Comparison of ENCODE assay signal across 1 cellular context in genomic region chr2:171893824-171894611, GRCh38.
A peak's percentile ranks its signal among the peaks of the same experiment; 100 is the strongest.
TF ChIP-seq lines count a peak whose summit lies in the region.

SLC25A12 (minus strand) TSS chr2:171894244; CDS start chr2:171894214, 30 bp downstream.

TF ChIP-seq in K562, 482 proteins besides CTCF, POLR2A, EP300 and RAD21 (continued from another document and continues in another):
- TF ChIP-seq RREB1 (CRISPR knock-in tag; IDR thresholded peaks at IDR 0.05) = no peak
- no peak for TF ChIP-seq IRF9 (tag; IDR thresholded peaks at IDR 0.05)
- TF ChIP-seq, protein P1, sequence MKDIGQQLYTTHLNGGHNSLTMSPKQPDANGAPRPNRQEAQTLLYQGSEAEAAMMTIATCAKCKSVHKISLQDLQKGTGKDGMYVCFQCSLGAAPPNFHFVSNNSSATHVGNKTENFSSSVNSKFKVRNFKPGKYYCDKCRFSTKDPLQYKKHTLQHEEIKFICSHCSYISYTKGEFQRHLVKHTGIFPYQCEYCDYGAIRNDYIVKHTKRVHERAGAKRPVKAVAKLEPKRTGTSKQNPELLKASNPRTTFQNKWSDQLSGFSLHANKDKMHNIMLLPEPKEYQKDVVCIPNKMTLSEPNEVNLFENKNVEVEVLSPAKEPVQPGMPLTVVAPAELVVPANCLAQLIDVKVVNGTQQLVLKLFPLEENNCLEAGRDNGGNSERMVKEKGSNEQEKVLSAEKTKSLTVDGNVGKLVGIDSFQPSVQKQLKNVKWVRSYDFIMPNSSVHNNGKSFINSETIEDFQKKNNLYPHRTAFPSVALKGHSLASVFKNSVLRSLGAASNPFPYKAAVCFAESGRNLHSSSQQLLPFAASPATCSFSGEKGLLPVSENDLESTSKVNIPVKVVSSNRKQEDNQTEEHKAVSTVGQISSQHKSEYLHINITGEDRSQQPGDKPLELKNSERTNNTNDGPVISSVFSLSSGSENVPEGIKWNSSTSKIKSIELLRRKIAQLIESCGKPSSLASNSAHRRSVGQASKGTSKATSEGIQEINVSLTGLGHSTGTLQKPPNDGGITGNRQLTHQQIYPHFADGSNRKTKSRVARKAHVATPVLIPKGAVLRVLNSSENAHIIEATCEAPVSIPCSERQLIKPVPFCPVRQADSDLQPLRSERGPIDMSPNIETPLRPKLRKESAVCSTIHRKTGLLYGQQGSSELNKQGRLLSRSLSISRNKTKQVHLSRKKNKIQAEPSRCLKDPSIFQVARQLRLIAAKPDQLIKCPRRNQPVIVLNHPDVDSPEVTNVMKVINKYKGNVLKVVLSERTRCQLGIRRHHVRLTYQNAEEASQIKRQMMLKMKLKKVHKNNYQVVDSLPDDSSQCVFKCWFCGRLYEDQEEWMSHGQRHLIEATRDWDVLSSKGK (CRISPR knock-in tag; IDR thresholded peaks at IDR 0.05) = no peak
- TF ChIP-seq IRF2 (CRISPR knock-in tag; IDR thresholded peaks at IDR 0.05) = no peak
- peak; percentile 90 for TF ChIP-seq PCBP1 (IDR thresholded peaks at IDR 0.05; ENCODE audit: low read depth, low read length, poor library complexity, severe bottlenecking)
- TF ChIP-seq, protein P2, sequence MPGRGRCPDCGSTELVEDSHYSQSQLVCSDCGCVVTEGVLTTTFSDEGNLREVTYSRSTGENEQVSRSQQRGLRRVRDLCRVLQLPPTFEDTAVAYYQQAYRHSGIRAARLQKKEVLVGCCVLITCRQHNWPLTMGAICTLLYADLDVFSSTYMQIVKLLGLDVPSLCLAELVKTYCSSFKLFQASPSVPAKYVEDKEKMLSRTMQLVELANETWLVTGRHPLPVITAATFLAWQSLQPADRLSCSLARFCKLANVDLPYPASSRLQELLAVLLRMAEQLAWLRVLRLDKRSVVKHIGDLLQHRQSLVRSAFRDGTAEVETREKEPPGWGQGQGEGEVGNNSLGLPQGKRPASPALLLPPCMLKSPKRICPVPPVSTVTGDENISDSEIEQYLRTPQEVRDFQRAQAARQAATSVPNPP (IDR thresholded peaks at IDR 0.05; ENCODE audit: borderline replicate concordance, insufficient read depth, insufficient read length) = no peak
- TF ChIP-seq, protein P3, sequence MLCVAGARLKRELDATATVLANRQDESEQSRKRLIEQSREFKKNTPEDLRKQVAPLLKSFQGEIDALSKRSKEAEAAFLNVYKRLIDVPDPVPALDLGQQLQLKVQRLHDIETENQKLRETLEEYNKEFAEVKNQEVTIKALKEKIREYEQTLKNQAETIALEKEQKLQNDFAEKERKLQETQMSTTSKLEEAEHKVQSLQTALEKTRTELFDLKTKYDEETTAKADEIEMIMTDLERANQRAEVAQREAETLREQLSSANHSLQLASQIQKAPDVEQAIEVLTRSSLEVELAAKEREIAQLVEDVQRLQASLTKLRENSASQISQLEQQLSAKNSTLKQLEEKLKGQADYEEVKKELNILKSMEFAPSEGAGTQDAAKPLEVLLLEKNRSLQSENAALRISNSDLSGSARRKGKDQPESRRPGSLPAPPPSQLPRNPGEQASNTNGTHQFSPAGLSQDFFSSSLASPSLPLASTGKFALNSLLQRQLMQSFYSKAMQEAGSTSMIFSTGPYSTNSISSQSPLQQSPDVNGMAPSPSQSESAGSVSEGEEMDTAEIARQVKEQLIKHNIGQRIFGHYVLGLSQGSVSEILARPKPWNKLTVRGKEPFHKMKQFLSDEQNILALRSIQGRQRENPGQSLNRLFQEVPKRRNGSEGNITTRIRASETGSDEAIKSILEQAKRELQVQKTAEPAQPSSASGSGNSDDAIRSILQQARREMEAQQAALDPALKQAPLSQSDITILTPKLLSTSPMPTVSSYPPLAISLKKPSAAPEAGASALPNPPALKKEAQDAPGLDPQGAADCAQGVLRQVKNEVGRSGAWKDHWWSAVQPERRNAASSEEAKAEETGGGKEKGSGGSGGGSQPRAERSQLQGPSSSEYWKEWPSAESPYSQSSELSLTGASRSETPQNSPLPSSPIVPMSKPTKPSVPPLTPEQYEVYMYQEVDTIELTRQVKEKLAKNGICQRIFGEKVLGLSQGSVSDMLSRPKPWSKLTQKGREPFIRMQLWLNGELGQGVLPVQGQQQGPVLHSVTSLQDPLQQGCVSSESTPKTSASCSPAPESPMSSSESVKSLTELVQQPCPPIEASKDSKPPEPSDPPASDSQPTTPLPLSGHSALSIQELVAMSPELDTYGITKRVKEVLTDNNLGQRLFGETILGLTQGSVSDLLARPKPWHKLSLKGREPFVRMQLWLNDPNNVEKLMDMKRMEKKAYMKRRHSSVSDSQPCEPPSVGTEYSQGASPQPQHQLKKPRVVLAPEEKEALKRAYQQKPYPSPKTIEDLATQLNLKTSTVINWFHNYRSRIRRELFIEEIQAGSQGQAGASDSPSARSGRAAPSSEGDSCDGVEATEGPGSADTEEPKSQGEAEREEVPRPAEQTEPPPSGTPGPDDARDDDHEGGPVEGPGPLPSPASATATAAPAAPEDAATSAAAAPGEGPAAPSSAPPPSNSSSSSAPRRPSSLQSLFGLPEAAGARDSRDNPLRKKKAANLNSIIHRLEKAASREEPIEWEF (CRISPR knock-in tag; IDR thresholded peaks at IDR 0.05) = no peak
- no peak for TF ChIP-seq BDP1 (IDR thresholded peaks at IDR 0.05; ENCODE audit: insufficient read depth, insufficient read length)
- peak; percentile 89; the same call in 1 of the 2 replicates for TF ChIP-seq TARDBP (IDR thresholded peaks at IDR 0.05)
- TF ChIP-seq, protein P4, sequence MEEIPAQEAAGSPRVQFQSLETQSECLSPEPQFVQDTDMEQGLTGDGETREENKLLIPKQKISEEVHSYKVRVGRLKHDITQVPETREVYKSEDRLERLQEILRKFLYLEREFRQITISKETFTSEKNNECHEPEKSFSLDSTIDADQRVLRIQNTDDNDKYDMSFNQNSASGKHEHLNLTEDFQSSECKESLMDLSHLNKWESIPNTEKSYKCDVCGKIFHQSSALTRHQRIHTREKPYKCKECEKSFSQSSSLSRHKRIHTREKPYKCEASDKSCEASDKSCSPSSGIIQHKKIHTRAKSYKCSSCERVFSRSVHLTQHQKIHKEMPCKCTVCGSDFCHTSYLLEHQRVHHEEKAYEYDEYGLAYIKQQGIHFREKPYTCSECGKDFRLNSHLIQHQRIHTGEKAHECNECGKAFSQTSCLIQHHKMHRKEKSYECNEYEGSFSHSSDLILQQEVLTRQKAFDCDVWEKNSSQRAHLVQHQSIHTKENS (CRISPR knock-in tag; IDR thresholded peaks at IDR 0.05) = no peak
- TF ChIP-seq HEY1 (CRISPR knock-in tag; IDR thresholded peaks at IDR 0.05; ENCODE audit: borderline replicate concordance) = no peak
- TF ChIP-seq ZKSCAN8 (CRISPR knock-in tag; IDR thresholded peaks at IDR 0.05) = no peak
- TF ChIP-seq CEBPB (tag; IDR thresholded peaks at IDR 0.05) = peak; percentile 93
- TF ChIP-seq KAT2B (IDR thresholded peaks at IDR 0.05; ENCODE audit: low read depth, low read length) = no peak
- no peak for TF ChIP-seq SMAD3 (CRISPR knock-in tag; conservative IDR thresholded peaks at IDR 0.05)
- TF ChIP-seq TAF7 (tag; IDR thresholded peaks at IDR 0.05) = no peak; the same call in none of the 2 replicates
- TF ChIP-seq ZNF143 (CRISPR knock-in tag; IDR thresholded peaks at IDR 0.05) = no peak
- TF ChIP-seq, protein P5, sequence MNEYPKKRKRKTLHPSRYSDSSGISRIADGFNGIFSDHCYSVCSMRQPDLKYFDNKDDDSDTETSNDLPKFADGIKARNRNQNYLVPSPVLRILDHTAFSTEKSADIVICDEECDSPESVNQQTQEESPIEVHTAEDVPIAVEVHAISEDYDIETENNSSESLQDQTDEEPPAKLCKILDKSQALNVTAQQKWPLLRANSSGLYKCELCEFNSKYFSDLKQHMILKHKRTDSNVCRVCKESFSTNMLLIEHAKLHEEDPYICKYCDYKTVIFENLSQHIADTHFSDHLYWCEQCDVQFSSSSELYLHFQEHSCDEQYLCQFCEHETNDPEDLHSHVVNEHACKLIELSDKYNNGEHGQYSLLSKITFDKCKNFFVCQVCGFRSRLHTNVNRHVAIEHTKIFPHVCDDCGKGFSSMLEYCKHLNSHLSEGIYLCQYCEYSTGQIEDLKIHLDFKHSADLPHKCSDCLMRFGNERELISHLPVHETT (CRISPR knock-in tag; conservative IDR thresholded peaks at IDR 0.05 in 1 of 2, IDR thresholded peaks at IDR 0.05 in 1 of 2) = peak in 1 of 2 experiments; percentile 80; a peak in 1 of 4 replicates
- no peak for TF ChIP-seq ZKSCAN3 (CRISPR knock-in tag; IDR thresholded peaks at IDR 0.05)
- TF ChIP-seq, protein P6, sequence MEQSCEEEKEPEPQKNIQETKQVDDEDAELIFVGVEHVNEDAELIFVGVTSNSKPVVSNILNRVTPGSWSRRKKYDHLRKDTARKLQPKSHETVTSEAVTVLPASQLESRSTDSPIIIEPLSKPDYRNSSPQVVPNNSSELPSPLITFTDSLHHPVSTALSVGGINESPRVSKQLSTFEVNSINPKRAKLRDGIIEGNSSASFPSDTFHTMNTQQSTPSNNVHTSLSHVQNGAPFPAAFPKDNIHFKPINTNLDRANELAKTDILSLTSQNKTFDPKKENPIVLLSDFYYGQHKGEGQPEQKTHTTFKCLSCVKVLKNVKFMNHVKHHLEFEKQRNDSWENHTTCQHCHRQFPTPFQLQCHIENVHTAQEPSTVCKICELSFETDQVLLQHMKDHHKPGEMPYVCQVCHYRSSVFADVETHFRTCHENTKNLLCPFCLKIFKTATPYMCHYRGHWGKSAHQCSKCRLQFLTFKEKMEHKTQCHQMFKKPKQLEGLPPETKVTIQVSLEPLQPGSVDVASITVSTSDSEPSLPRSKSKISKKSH (CRISPR knock-in tag; IDR thresholded peaks at IDR 0.05) = no peak
- no peak for TF ChIP-seq ZNF133 (CRISPR knock-in tag; IDR thresholded peaks at IDR 0.05)
- peak; percentile 61; the same call in 1 of the 2 replicates for TF ChIP-seq HLTF (IDR thresholded peaks at IDR 0.05)
- TF ChIP-seq ATF7 (IDR thresholded peaks at IDR 0.05) = peak; percentile 81
- TF ChIP-seq NCOA2 (IDR thresholded peaks at IDR 0.05; ENCODE audit: partially characterized antibody in 2 of 2) = no peak
- TF ChIP-seq SETDB1 (IDR thresholded peaks at IDR 0.05; ENCODE audit: low read length) = no peak
- TF ChIP-seq MEF2D (tag; conservative IDR thresholded peaks at IDR 0.05; ENCODE audit: low read depth) = no peak
- no peak for TF ChIP-seq ZNF778 (CRISPR knock-in tag; IDR thresholded peaks at IDR 0.05)
- no peak for TF ChIP-seq IFI16 (CRISPR knock-in tag; IDR thresholded peaks at IDR 0.05)
- TF ChIP-seq SMARCA5 (IDR thresholded peaks at IDR 0.05) = peak; percentile 68
- no peak for TF ChIP-seq MCM3 (IDR thresholded peaks at IDR 0.05)
- TF ChIP-seq ZNF644 (tag; IDR thresholded peaks at IDR 0.05; ENCODE audit: low read depth) = peak; percentile 53; the same call in 1 of the 2 replicates
- TF ChIP-seq RBM17 (IDR thresholded peaks at IDR 0.05; ENCODE audit: borderline replicate concordance, low read depth, low read length) = no peak
- TF ChIP-seq FOXJ2 (tag; IDR thresholded peaks at IDR 0.05) = no peak
- TF ChIP-seq TBP (optimal IDR thresholded peaks at IDR 0.05; ENCODE audit: low read depth, low read length) = peak; percentile 58
- no peak for TF ChIP-seq C11orf30 (IDR thresholded peaks at IDR 0.05; ENCODE audit: low read depth)
- TF ChIP-seq HMGN3 (IDR thresholded peaks at IDR 0.05; ENCODE audit: borderline replicate concordance, extremely low read depth, insufficient read length, low read depth, low read length) = peak; percentile 79
- TF ChIP-seq CREM (IDR thresholded peaks at IDR 0.05; ENCODE audit: low read depth) = peak; percentile 35; the same call in 1 of the 2 replicates
- TF ChIP-seq BCL6 (CRISPR knock-in tag; IDR thresholded peaks at IDR 0.05) = no peak
- TF ChIP-seq NFE2L1 (tag; IDR thresholded peaks at IDR 0.05; ENCODE audit: borderline replicate concordance, low read depth) = no peak
- TF ChIP-seq ZNF561 (CRISPR knock-in tag; conservative IDR thresholded peaks at IDR 0.05) = no peak
- no peak for TF ChIP-seq HNRNPL (IDR thresholded peaks at IDR 0.05; ENCODE audit: low read depth, low read length)
- peak; percentile 55; the same call in 1 of the 2 replicates for TF ChIP-seq ERF (CRISPR knock-in tag; IDR thresholded peaks at IDR 0.05)
